Comparison of ENCODE assay signal across 18 cellular contexts in the genomic region with DNA sequence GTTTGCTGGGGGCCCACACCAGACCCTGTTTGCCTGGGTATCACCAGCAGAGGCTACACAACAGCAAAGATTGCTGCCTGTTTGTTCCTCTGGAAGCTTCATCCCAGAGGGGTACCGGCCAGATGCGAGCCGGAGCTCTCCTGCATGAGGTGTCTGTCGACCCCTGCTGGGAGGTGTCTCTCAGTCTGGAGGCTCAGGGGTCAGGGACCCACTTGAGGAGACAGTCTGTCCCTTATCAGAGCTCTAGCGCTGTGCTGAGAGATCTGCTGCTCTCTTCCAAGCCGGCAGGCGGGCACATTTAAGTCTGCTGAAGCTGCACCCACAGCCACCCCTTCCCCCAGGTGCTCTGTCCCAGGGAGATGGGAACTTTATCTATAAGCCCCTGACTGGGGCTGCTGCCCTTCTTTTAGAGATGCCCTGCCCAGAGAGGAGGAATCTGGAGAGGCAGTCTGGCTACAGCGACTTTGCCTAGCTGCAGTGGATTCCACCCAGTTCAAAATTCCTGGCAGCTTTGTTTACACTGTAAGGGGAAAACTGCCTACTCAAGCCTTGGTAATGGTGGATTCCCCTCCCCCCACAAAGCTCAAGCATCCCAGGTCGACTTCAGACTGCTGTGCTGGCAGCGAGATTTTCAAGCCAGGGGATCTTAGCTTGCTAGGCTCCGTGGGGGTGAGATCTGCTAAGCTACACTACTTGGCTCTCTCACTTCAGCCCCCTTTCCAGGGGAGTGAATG.
DNase-seq lines count a peak whose midpoint lies in the region; ATAC-seq, FAIRE-seq and TF ChIP-seq lines count a peak whose summit lies in the region.
"Had no signal": no experiment of that assay in that cellular context is flagged by ENCODE, and none has a peak within 500 bp of the region (broad histone marks: within the 10 kb centered on the region; RNA-seq: fewer than 3 reads in every experiment).

No MANE protein-coding gene starts in this region.

- intact Hi-C loops in spleen (cut with DNase I; ENCODE audit: low total_unique reads) = no loop called here
- intact Hi-C loops in head of caudate nucleus (cut with DNase I) = no loop called here

- peak; percentile 15 to 45 for DNase-seq in H1 (ENCODE audit: low read depth in 1 of 2, low spot score in 2 of 2)
- peak; percentile 12 for DNase-seq in iris pigment epithelial cell (ENCODE audit: low read depth)
- peak; percentile 50 for DNase-seq in spleen
- no peak for DNase-seq in head of caudate nucleus
- no peak for DNase-seq in hepatic stellate cell (ENCODE audit: low spot score)
- DNase-seq: ACHN, AML-193, DMS79 treated with DMSO at 0.1 percent for 48 hours, MV-4-11, NCI-H1694 treated with DMSO at 0.1 percent for 48 hours, NCI-H2227 treated with DMSO at 0.1 percent for 48 hours, NCI-H524, PC-9 had no signal

- H2BK12ac ChIP-seq in H1 (ENCODE audit: low read depth, low read length) = peak overlapping the region; percentile 50; the same call in 1 of the 2 replicates

- no peak overlapping the region for H2AK5ac ChIP-seq in H1 (ENCODE audit: low read depth, low read length)

- H2BK20ac ChIP-seq in H1 (ENCODE audit: low read length) = no peak overlapping the region

- no peak; a peak in 1 of 4 replicates for TF ChIP-seq RAD21 in H1 (IDR thresholded peaks at IDR 0.05 in 1 of 2, conservative IDR thresholded peaks at IDR 0.05 in 1 of 2; ENCODE audit: low read depth in 2 of 2, low read length in 2 of 2)

- no peak overlapping the region for H3K14ac ChIP-seq in H1 (ENCODE audit: insufficient read length)

- H3K4me3 ChIP-seq in HUES64 (ENCODE audit: low read length) (no peak overlapping the region), H1 (ENCODE audit: extremely low read depth in 1 of 4, insufficient read depth in 2 of 4, low read depth in 3 of 4, low read length in 4 of 4) (no peak overlapping the region), spleen (no peak overlapping the region)
- H3K4me3 ChIP-seq: PC-9 had no signal

- H3K27me3 ChIP-seq in HUES64 (ENCODE audit: insufficient read depth, low read length) (no peaks in the 10 kb centered on the region), H1 (replicated peaks in 1 of 4; ENCODE audit: control insufficient read depth in 3 of 4, extremely low read depth in 1 of 4, insufficient read depth in 3 of 4, low read length in 3 of 4) (no peaks in the 10 kb centered on the region), spleen (replicated peaks in 1 of 7) (no peaks in the 10 kb centered on the region)

- no peaks in the 10 kb centered on the region for H4K20me1 ChIP-seq in H1 (replicated peaks in 1 of 2; ENCODE audit: control insufficient read depth in 1 of 2, insufficient read depth in 2 of 2, low read length in 2 of 2)

- H3K4me1 ChIP-seq in HUES64 (ENCODE audit: insufficient read depth, low read length) (peaks cover 3% of the 10 kb centered on the region; the same call in 1 of the 2 replicates), H1 (replicated peaks in 1 of 4; ENCODE audit: control insufficient read depth in 3 of 4, insufficient read depth in 4 of 4, low read length in 3 of 4) (peaks cover 0 to 3% (median 1%) of the 10 kb centered on the region in 4 experiments; a peak in 4 of 7 replicates), spleen (no peaks in the 10 kb centered on the region)

- H3K79me1 ChIP-seq in H1 (ENCODE audit: low read depth, low read length) = no peaks in the 10 kb centered on the region

- H3K36me3 ChIP-seq in HUES64 (ENCODE audit: insufficient read depth, low read length) (no peaks in the 10 kb centered on the region), H1 (ENCODE audit: control insufficient read depth in 2 of 4, insufficient read depth in 4 of 4, low read length in 3 of 4) (no peaks in the 10 kb centered on the region), spleen (no peaks in the 10 kb centered on the region)

- no peaks in the 10 kb centered on the region for H3K23me2 ChIP-seq in H1 (ENCODE audit: low read depth, low read length)

- H4K5ac ChIP-seq in H1 (ENCODE audit: insufficient read length, low read depth, low read length) = no peak overlapping the region

- TF ChIP-seq POLR2A in H1 (IDR thresholded peaks at IDR 0.05; ENCODE audit: control extremely low read depth in 1 of 2, low read depth in 2 of 2, low read length in 2 of 2) (no peak), spleen (IDR thresholded peaks at IDR 0.05) (no peak)

- no peak overlapping the region; the same call in 1 of the 2 replicates for H4K8ac ChIP-seq in H1 (ENCODE audit: extremely low read depth, insufficient read depth, low read length)

- ATAC-seq in GM21381 (IDR thresholded peaks at IDR 0.05; ENCODE audit: unreplicated experiment) = no peak
- ATAC-seq: HCT116 had no signal

- no peak overlapping the region for H3K23ac ChIP-seq in H1 (ENCODE audit: insufficient read length)

- H3K79me2 ChIP-seq in H1 (ENCODE audit: control insufficient read depth in 1 of 2, insufficient read depth in 2 of 2, low read length in 2 of 2) = no peaks in the 10 kb centered on the region

- POLR2A ChIA-PET in H1 (lab: Charles Lee; ENCODE audit: partially characterized antibody) = interaction anchor here (0.5 kb wide), 1 partner anchor 147 kb away, joined by 3 read pairs; no protein-coding TSS in a partner anchor

- H3K56ac ChIP-seq in H1 (replicated peaks; ENCODE audit: insufficient read length, low read depth, low read length) = no peak overlapping the region

- H2AFZ ChIP-seq in H1 (ENCODE audit: low read length) = no peak overlapping the region
- H2AFZ ChIP-seq: PC-9 had no signal

- H3K4me2 ChIP-seq in H1 (ENCODE audit: insufficient read depth in 1 of 2, low read depth in 2 of 2, low read length in 2 of 2) = peak overlapping the region in 1 of 2 experiments; percentile 13; a peak in 1 of 4 replicates
- H3K4me2 ChIP-seq: KMS-11, PC-9 had no signal

- FAIRE-seq in H1 (lab: Jason Lieb, UNC) = no peak
- FAIRE-seq: G401.6 had no signal

- H3K18ac ChIP-seq in H1 (ENCODE audit: extremely low read depth, low read length) = no peak overlapping the region; the same call in 1 of the 2 replicates

- H3K27ac ChIP-seq in HUES64 (ENCODE audit: low read depth, low read length) = peak overlapping the region; percentile 4; the same call in 1 of the 2 replicates
- no peak overlapping the region; the same call in 1 of the 2 replicates for H3K27ac ChIP-seq in H1 (ENCODE audit: low read depth, low read length)
- no peak overlapping the region for H3K27ac ChIP-seq in spleen
- H3K27ac ChIP-seq: KMS-11, PC-9 had no signal

- TF ChIP-seq EP300 in H1 (IDR thresholded peaks at IDR 0.05; ENCODE audit: borderline replicate concordance in 1 of 2, low read depth in 2 of 2, low read length in 2 of 2) = no peak

- H2BK15ac ChIP-seq in H1 (ENCODE audit: low read length) = no peak overlapping the region

- WGBS in HUES64 = 62% methylated on average over 11 of the region's 11 CpGs
- 81% methylated on average over 11 of the region's 11 CpGs; no CpG with 5 or more reads in 1 of the 2 experiments for WGBS in H1 (ENCODE audit: extremely low coverage in 1 of 2, insufficient coverage in 1 of 2, insufficient read length in 1 of 2, insufficient replicate concordance in 2 of 2, low coverage in 1 of 2, low lambda C conversion rate in 2 of 2, missing lambda C conversion rate in 1 of 2), 2 experiments
- 75 to 85% (median 83%) methylated on average over 9 to 11 of the region's 11 CpGs for WGBS in spleen, 5 donors

- H2BK5ac ChIP-seq in H1 (ENCODE audit: low read depth, low read length) = no peak overlapping the region

- H3K9ac ChIP-seq in HUES64 (ENCODE audit: low read depth, low read length) = 0 out of 2 replicates have a peak overlapping the region, but pooled peaks have one; percentile 30
- H3K9ac ChIP-seq in H1 (replicated peaks in 1 of 4; ENCODE audit: extremely low read depth in 1 of 4, low read depth in 3 of 4, low read length in 3 of 4) = no peak overlapping the region
- H3K9ac ChIP-seq: KMS-11 had no signal

- no peak overlapping the region for H4K91ac ChIP-seq in H1 (replicated peaks; ENCODE audit: insufficient read length, low read length)

- H2BK120ac ChIP-seq in H1 (replicated peaks; ENCODE audit: low read depth, low read length) = no peak overlapping the region

- no peak for TF ChIP-seq CTCF in H1 (IDR thresholded peaks at IDR 0.05; ENCODE audit: control extremely low read depth in 1 of 3, insufficient read depth in 1 of 3, low read depth in 1 of 3, low read length in 3 of 3)
- TF ChIP-seq CTCF in spleen (IDR thresholded peaks at IDR 0.05 in 8 of 11, conservative IDR thresholded peaks at IDR 0.05 in 3 of 11) = no peak

- H3K9me3 ChIP-seq in HUES64 (ENCODE audit: insufficient read depth, low read depth, low read length) (no peaks in the 10 kb centered on the region), H1 (ENCODE audit: insufficient read depth in 2 of 2, low read depth in 1 of 2, low read length in 1 of 2) (no peaks in the 10 kb centered on the region), spleen (peaks cover 0 to 15% (median 2%) of the 10 kb centered on the region in 8 donors)

- CTCF ChIA-PET in H1 (lab: Charles Lee; ENCODE audit: partially characterized antibody) = interaction anchor here (0.8 to 1.7 kb wide), 5 partner anchors 12 to 59 kb away, joined by 3 read pairs; no protein-coding TSS in a partner anchor

- no peak overlapping the region for H3K4ac ChIP-seq in H1 (replicated peaks; ENCODE audit: insufficient read length, low read depth, low read length)

TF ChIP-seq in H1, 55 proteins besides CTCF, POLR2A, EP300 and RAD21:
- TF ChIP-seq SP1 (IDR thresholded peaks at IDR 0.05; ENCODE audit: low read depth, low read length) = 0 out of 2 replicates have a peak, but pooled peaks have one; percentile 56
- no peak for TF ChIP-seq TCF12 (IDR thresholded peaks at IDR 0.05; ENCODE audit: low read depth, low read length)
- no peak for TF ChIP-seq HDAC2 (IDR thresholded peaks at IDR 0.05; ENCODE audit: borderline replicate concordance in 1 of 2, low read depth in 2 of 2, low read length in 2 of 2)
- TF ChIP-seq MAFK (IDR thresholded peaks at IDR 0.05; ENCODE audit: low read depth, low read length) = 0 out of 2 replicates have a peak, but pooled peaks have one; percentile 31
- TF ChIP-seq YY1 (IDR thresholded peaks at IDR 0.05; ENCODE audit: low read depth, low read length) = no peak
- no peak for TF ChIP-seq HDAC6 (IDR thresholded peaks at IDR 0.05; ENCODE audit: low read depth, low read length)
- peak; percentile 68 for TF ChIP-seq BACH1 (IDR thresholded peaks at IDR 0.05; ENCODE audit: low read length)
- TF ChIP-seq GTF2F1 (IDR thresholded peaks at IDR 0.05; ENCODE audit: borderline replicate concordance, low read depth, low read length) = no peak

Comparison
In these comparisons a context has a peak if more than half of its experiments do, and no peak if none do; other contexts are left out.
1. DNase-seq: peak in H1 (2 of 2), iris pigment epithelial cell (single experiment) and spleen (single experiment); none in head of caudate nucleus (0 of 42) and hepatic stellate cell (single experiment).